In genomic region chr10:70051878-70052277, GRCh38 we compare ENCODE assay signal across 1 cellular context.
TF ChIP-seq lines count a peak whose summit lies in the region.

No MANE protein-coding gene starts in this region.

TF ChIP-seq in A549, 52 proteins besides CTCF, POLR2A, EP300 and RAD21 (continued from another document):
- TF ChIP-seq USF2 (IDR thresholded peaks at IDR 0.05): no peak
- TF ChIP-seq RNF2 (IDR thresholded peaks at IDR 0.05; ENCODE audit: borderline replicate concordance, low read depth): no peak
- no peak for TF ChIP-seq TP53 (CRISPR knock-in tag; IDR thresholded peaks at IDR 0.05)
- no peak for TF ChIP-seq HOXB13 (CRISPR knock-in tag; IDR thresholded peaks at IDR 0.05; ENCODE audit: low read depth)
- no peak for TF ChIP-seq BCL3 (IDR thresholded peaks at IDR 0.05)
- no peak for TF ChIP-seq HMGXB4 (CRISPR knock-in tag; IDR thresholded peaks at IDR 0.05; ENCODE audit: borderline replicate concordance)
- no peak for TF ChIP-seq CHD4 (IDR thresholded peaks at IDR 0.05; ENCODE audit: borderline replicate concordance)
